23 cellular contexts compared by ENCODE assay signal in genomic region chr20:34374209-34374749, GRCh38. TPM values are rescaled to one million over a fixed set of nuclear protein-coding genes. Genes with fewer than 3 reads are reported as not detected.
A peak's percentile ranks its signal among the peaks of the same experiment; 100 is the strongest.
DNase-seq lines count a peak whose midpoint lies in the region; ATAC-seq, FAIRE-seq and TF ChIP-seq lines count a peak whose summit lies in the region.
"Had no signal": no experiment of that assay in that cellular context is flagged by ENCODE, and none has a peak within 500 bp of the region (broad histone marks: within the 10 kb centered on the region; RNA-seq: fewer than 3 reads in every experiment).

No MANE protein-coding gene starts in this region.

- TF ChIP-seq RAD21 in HepG2 (CRISPR knock-in tag; IDR thresholded peaks at IDR 0.05) = no peak

- TF ChIP-seq POLR2A in HepG2 (IDR thresholded peaks at IDR 0.05; ENCODE audit: insufficient read depth in 1 of 2, low read depth in 2 of 2, low read length in 2 of 2) = no peak
- TF ChIP-seq POLR2A in right lobe of liver (IDR thresholded peaks at IDR 0.05) = no peak
- TF ChIP-seq POLR2A in uterus (IDR thresholded peaks at IDR 0.05) = no peak

- H3K27ac Mint-ChIP-seq in effector memory CD8-positive, alpha-beta T cell = peak overlapping the region; percentile 60 to 72
- H3K27ac Mint-ChIP-seq in type B pancreatic cell = peak overlapping the region; percentile 24

- no peaks in the 10 kb centered on the region for H3K27me3 Mint-ChIP-seq in effector memory CD8-positive, alpha-beta T cell
- H3K27me3 Mint-ChIP-seq in type B pancreatic cell = no peaks in the 10 kb centered on the region

- no peak overlapping the region for H3K9ac ChIP-seq in HepG2 (ENCODE audit: insufficient read depth, low read depth, low read length)
- no peak overlapping the region for H3K9ac ChIP-seq in SK-N-MC (ENCODE audit: insufficient read length)

- peaks cover 79% of the 10 kb centered on the region for H3K79me2 ChIP-seq in HepG2 (ENCODE audit: insufficient read depth, low read length)

- H3K4me1 Mint-ChIP-seq in effector memory CD8-positive, alpha-beta T cell (ENCODE audit: low read depth in 2 of 2) = peaks cover 30 to 56% of the 10 kb centered on the region in 2 donors
- H3K4me1 Mint-ChIP-seq in type B pancreatic cell (ENCODE audit: unreplicated experiment) = peaks cover 15% of the 10 kb centered on the region
- H3K4me1 Mint-ChIP-seq: CD14-positive monocyte had no signal

- H3K4me3 ChIP-seq in HepG2 (replicated peaks in 1 of 3; ENCODE audit: insufficient read depth in 1 of 3, low read depth in 2 of 3, low read length in 3 of 3) (no peak overlapping the region), right lobe of liver (no peak overlapping the region), SK-N-MC (no peak overlapping the region), uterus (no peak overlapping the region)
- H3K4me3 ChIP-seq: MG63, SJCRH30 had no signal

- H3K36me3 ChIP-seq in HepG2 (replicated peaks in 1 of 2; ENCODE audit: control insufficient read depth in 1 of 2, insufficient read depth in 2 of 2, low read length in 2 of 2) = peaks cover 19 to 65% of the 10 kb centered on the region in 2 experiments
- H3K36me3 ChIP-seq in right lobe of liver = peaks cover 0 to 29% (median 7%) of the 10 kb centered on the region in 4 donors
- H3K36me3 ChIP-seq in SK-N-MC (ENCODE audit: insufficient read depth, low read length) = peaks cover 55% of the 10 kb centered on the region
- H3K36me3 ChIP-seq in uterus = no peaks in the 10 kb centered on the region

- no peak overlapping the region for H2AFZ ChIP-seq in HepG2 (ENCODE audit: low read length)

- CTCF ChIA-PET in HepG2 (lab: Yijun Ruan, JAX; ENCODE audit: low intra/inter-chr PET ratio, low total read pairs) = no interaction called here

- POLR2A ChIA-PET in HepG2 (lab: Yijun Ruan, JAX) = interaction anchor here (1.3 to 7.0 kb wide), 2 partner anchors 11 to 63 kb away, joined by 3 to 56 read pairs; partner anchors contain the start of gene ITCH

- no peaks in the 10 kb centered on the region for H3K9me3 Mint-ChIP-seq in effector memory CD8-positive, alpha-beta T cell
- no peaks in the 10 kb centered on the region for H3K9me3 Mint-ChIP-seq in type B pancreatic cell
- H3K9me3 Mint-ChIP-seq: CD14-positive monocyte had no signal

- H3K27ac ChIP-seq in HepG2 (ENCODE audit: extremely low read length, insufficient read depth, low read length) (no peak overlapping the region), right lobe of liver (no peak overlapping the region), SK-N-MC (0 out of 2 replicates have a peak overlapping the region, but pooled peaks have one; percentile 71), uterus (no peak overlapping the region)
- H3K27ac ChIP-seq: SJCRH30 had no signal

- ATAC-seq in HepG2 (no peak), right lobe of liver (no peak), GM21360 (IDR thresholded peaks at IDR 0.05; ENCODE audit: unreplicated experiment) (no peak)
- ATAC-seq in effector memory CD8-positive, alpha-beta T cell (replicated peaks) = no peak
- ATAC-seq: HCT116, Right ventricle myocardium inferior had no signal

- 92% methylated on average over 1 of the region's 1 CpG for WGBS in HepG2 (ENCODE audit: low lambda C conversion rate)
- WGBS in right lobe of liver (ENCODE audit: insufficient coverage, low coverage, low lambda C conversion rate, missing lambda C conversion rate) = 31% methylated on average over 1 of the region's 1 CpG

- intact Hi-C loops in HepG2 (cut with micrococcal nuclease; ENCODE audit: unreplicated experiment) (no loop called here), right lobe of liver (cut with DNase I) (no loop called here), uterus (cut with DNase I; ENCODE audit: low total_unique reads) (no loop called here)

- TF ChIP-seq CTCF in HepG2 (CRISPR knock-in tag; IDR thresholded peaks at IDR 0.05) (no peak), right lobe of liver (IDR thresholded peaks at IDR 0.05) (no peak), type B pancreatic cell (conservative IDR thresholded peaks at IDR 0.05) (no peak), uterus (IDR thresholded peaks at IDR 0.05) (no peak)

- peaks cover 31% of the 10 kb centered on the region for H4K20me1 ChIP-seq in HepG2 (ENCODE audit: insufficient read depth, low read length)

- TF ChIP-seq EP300 in HepG2 (IDR thresholded peaks at IDR 0.05; ENCODE audit: low read depth in 2 of 2, low read length in 2 of 2) = no peak
- no peak for TF ChIP-seq EP300 in HepG2 (CRISPR knock-in tag; IDR thresholded peaks at IDR 0.05; ENCODE audit: borderline replicate concordance)

- FAIRE-seq in HepG2 (lab: Jason Lieb, UNC) = no peak
- FAIRE-seq: GM19239 had no signal

- H3K4me1 ChIP-seq in HepG2 (ENCODE audit: insufficient read depth, low read length) (peaks cover 28% of the 10 kb centered on the region), right lobe of liver (peaks cover 0 to 43% (median 10%) of the 10 kb centered on the region in 4 donors), uterus (no peaks in the 10 kb centered on the region)
- H3K4me1 ChIP-seq: BE2C, SJCRH30 had no signal

- no TSS peak for BruUV-seq in HepG2 (replicated peaks; lab: Mats Ljungman, UMichigan)

- in situ Hi-C loops in HepG2 (cut with HindIII; ENCODE audit: extremely low pct_ligation_motif_present, low pct_unique_long_range_greater_than_20kb) = no loop called here

- H3K4me2 ChIP-seq in HepG2 (ENCODE audit: low read depth, low read length) = no peak overlapping the region

- H3K27me3 ChIP-seq in HepG2 (ENCODE audit: control insufficient read depth in 1 of 2, insufficient read depth in 2 of 2, low read length in 2 of 2) (no peaks in the 10 kb centered on the region), right lobe of liver (no peaks in the 10 kb centered on the region), uterus (no peaks in the 10 kb centered on the region)
- H3K27me3 ChIP-seq: BE2C, MG63, SJCRH30 had no signal

- DNase-seq in HepG2 (ENCODE audit: low spot score) (no peak), right lobe of liver (no peak), SK-N-MC (ENCODE audit: low read depth, low spot score) (no peak), type B pancreatic cell (ENCODE audit: extremely low spot score, unreplicated experiment) (no peak), activated gamma-delta T cell (lab: John Stamatoyannopoulos, UW) (no peak), uterus (no peak)
- DNase-seq in effector memory CD8-positive, alpha-beta T cell = no peak
- DNase-seq: 8988T, ACHN, BE2C, DMS153, KBM-7, MG63, NCI-H2029 treated with DMSO at 0.1 percent for 48 hours, NCI-H226, NCI-H510A, NCI-H69 had no signal

- H3K4me3 Mint-ChIP-seq in effector memory CD8-positive, alpha-beta T cell = no peak overlapping the region
- no peak overlapping the region for H3K4me3 Mint-ChIP-seq in type B pancreatic cell
- H3K4me3 Mint-ChIP-seq: CD14-positive monocyte had no signal

- H3K9me3 ChIP-seq in HepG2 (ENCODE audit: low read length) = no peaks in the 10 kb centered on the region
- H3K9me3 ChIP-seq in right lobe of liver = no peaks in the 10 kb centered on the region
- H3K9me3 ChIP-seq in SK-N-MC (ENCODE audit: low read depth, low read length) = no peaks in the 10 kb centered on the region
- H3K9me3 ChIP-seq in uterus = no peaks in the 10 kb centered on the region
- H3K9me3 ChIP-seq: BE2C, MG63, SJCRH30 had no signal

- peaks cover 86% of the 10 kb centered on the region for H3K36me3 Mint-ChIP-seq in effector memory CD8-positive, alpha-beta T cell (ENCODE audit: insufficient read depth)
- H3K36me3 Mint-ChIP-seq in type B pancreatic cell = peaks cover 40% of the 10 kb centered on the region

TF ChIP-seq in HepG2, 621 proteins besides CTCF, POLR2A, EP300 and RAD21:
- no peak for TF ChIP-seq FOSL2 (CRISPR knock-in tag; IDR thresholded peaks at IDR 0.05)
- no peak for TF ChIP-seq ZBTB46 (CRISPR knock-in tag; IDR thresholded peaks at IDR 0.05; ENCODE audit: borderline replicate concordance)
- peak; percentile 86 for TF ChIP-seq ZNF629 (CRISPR knock-in tag; conservative IDR thresholded peaks at IDR 0.05)
- TF ChIP-seq CHD4 (IDR thresholded peaks at IDR 0.05; ENCODE audit: borderline replicate concordance, low read length) = peak; percentile 47; the same call in 1 of the 2 replicates

RNA-seq across cellular contexts. Expression of gene ITCH, which starts 11.2 kb away (rescaled TPM):
- total RNA-seq in HepG2 (2016; rRNA removed; fragmentation: Illumina TruSeq; extraction: Trizol) (112 and 162 TPM in 2 replicates), right lobe of liver (10 to 100 TPM; 32.8 to 71.4 (median 44.1) TPM), type B pancreatic cell (ENCODE audit: low replicate concordance) (77.2 and 86.4 TPM in 2 replicates), uterus (10 to 100 TPM; 35.6 to 97.9 (median 65.4) TPM)
- 73.1 and 80.6 TPM in 2 replicates for total RNA-seq in HepG2 (2016; cell fraction: cytosol; rRNA removed; fragmentation: Illumina TruSeq; extraction: Trizol; ENCODE audit: low read depth)
- 111 and 151 TPM in 2 replicates for total RNA-seq in HepG2 (2016; cell fraction: insoluble cytoplasmic fraction; rRNA removed; fragmentation: Illumina TruSeq; extraction: Trizol)
- total RNA-seq in HepG2 (2016; cell fraction: membrane; rRNA removed; fragmentation: Illumina TruSeq; extraction: Trizol) = 75.4 and 81.7 TPM in 2 replicates
- total RNA-seq in HepG2 (2016; cell fraction: nucleus; rRNA removed; fragmentation: Illumina TruSeq; extraction: Trizol) = 124 and 131 TPM in 2 replicates
- 17.4 and 20.5 TPM in 2 replicates for polyA plus RNA-seq in HepG2 (2011; rRNA removed)
- polyA plus RNA-seq in HepG2 (2011; cell fraction: cytosol; rRNA removed) = 7.4 and 12.7 TPM in 2 replicates
- 12.2 and 17.3 TPM in 2 replicates for polyA plus RNA-seq in HepG2 (2011; cell fraction: nucleus; rRNA removed)
- polyA plus RNA-seq in HepG2 (2012) = 44.6 and 45.2 TPM in 2 replicates
- polyA plus RNA-seq in HepG2 (2016; cell fraction: cytosol; fragmentation: Illumina TruSeq; extraction: Trizol; ENCODE audit: low read depth) = 5.3 and 6.3 TPM in 2 replicates
- polyA plus RNA-seq in HepG2 (2016; cell fraction: insoluble cytoplasmic fraction; fragmentation: Illumina TruSeq; extraction: Trizol; ENCODE audit: low read depth) = 65.3 and 70.7 TPM in 2 replicates
- 15.2 and 15.3 TPM in 2 replicates for polyA plus RNA-seq in HepG2 (2016; cell fraction: membrane; fragmentation: Illumina TruSeq; extraction: Trizol; ENCODE audit: low read depth)
- 55.0 and 61.2 TPM in 2 replicates for polyA plus RNA-seq in HepG2 (2016; cell fraction: nucleus; fragmentation: Illumina TruSeq; extraction: Trizol; ENCODE audit: insufficient read depth, low read depth)
- polyA minus RNA-seq in HepG2 (2011; rRNA and poly(A)+ RNA removed; ENCODE audit: low replicate concordance) = 30.6 and 37.6 TPM in 2 replicates
- polyA minus RNA-seq in HepG2 (2011; cell fraction: cytosol; rRNA and poly(A)+ RNA removed) = 38.7 and 40.1 TPM in 2 replicates
- 79.4 and 86.2 TPM in 2 replicates for polyA minus RNA-seq in HepG2 (2011; cell fraction: nucleus; rRNA and poly(A)+ RNA removed)
